1 cellular context compared by ENCODE assay signal in genomic region chr17:81329927-81330883, GRCh38.
TF ChIP-seq lines count a peak whose summit lies in the region.

No MANE protein-coding gene starts in this region.

TF ChIP-seq in GM12878, 131 proteins besides CTCF, POLR2A, EP300 and RAD21 (continued from another document):
- TF ChIP-seq, protein P1, sequence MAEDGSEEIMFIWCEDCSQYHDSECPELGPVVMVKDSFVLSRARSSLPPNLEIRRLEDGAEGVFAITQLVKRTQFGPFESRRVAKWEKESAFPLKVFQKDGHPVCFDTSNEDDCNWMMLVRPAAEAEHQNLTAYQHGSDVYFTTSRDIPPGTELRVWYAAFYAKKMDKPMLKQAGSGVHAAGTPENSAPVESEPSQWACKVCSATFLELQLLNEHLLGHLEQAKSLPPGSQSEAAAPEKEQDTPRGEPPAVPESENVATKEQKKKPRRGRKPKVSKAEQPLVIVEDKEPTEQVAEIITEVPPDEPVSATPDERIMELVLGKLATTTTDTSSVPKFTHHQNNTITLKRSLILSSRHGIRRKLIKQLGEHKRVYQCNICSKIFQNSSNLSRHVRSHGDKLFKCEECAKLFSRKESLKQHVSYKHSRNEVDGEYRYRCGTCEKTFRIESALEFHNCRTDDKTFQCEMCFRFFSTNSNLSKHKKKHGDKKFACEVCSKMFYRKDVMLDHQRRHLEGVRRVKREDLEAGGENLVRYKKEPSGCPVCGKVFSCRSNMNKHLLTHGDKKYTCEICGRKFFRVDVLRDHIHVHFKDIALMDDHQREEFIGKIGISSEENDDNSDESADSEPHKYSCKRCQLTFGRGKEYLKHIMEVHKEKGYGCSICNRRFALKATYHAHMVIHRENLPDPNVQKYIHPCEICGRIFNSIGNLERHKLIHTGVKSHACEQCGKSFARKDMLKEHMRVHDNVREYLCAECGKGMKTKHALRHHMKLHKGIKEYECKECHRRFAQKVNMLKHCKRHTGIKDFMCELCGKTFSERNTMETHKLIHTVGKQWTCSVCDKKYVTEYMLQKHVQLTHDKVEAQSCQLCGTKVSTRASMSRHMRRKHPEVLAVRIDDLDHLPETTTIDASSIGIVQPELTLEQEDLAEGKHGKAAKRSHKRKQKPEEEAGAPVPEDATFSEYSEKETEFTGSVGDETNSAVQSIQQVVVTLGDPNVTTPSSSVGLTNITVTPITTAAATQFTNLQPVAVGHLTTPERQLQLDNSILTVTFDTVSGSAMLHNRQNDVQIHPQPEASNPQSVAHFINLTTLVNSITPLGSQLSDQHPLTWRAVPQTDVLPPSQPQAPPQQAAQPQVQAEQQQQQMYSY (CRISPR knock-in tag; IDR thresholded peaks at IDR 0.05) = no peak
- TF ChIP-seq SREBF2 (IDR thresholded peaks at IDR 0.05; ENCODE audit: low read length) = no peak
- TF ChIP-seq BCLAF1 (IDR thresholded peaks at IDR 0.05) = no peak
- TF ChIP-seq NFIC (IDR thresholded peaks at IDR 0.05; ENCODE audit: low read depth, low read length) = no peak
- TF ChIP-seq SMC3 (IDR thresholded peaks at IDR 0.05; ENCODE audit: borderline replicate concordance, low read length) = no peak
TF ChIP-seq in GM12878: peak in this region for 0.
